ENCODE assay signal across 6 cellular contexts in genomic region chr12:10688042-10688441, GRCh38.
"Had no signal": no experiment of that assay in that cellular context is flagged by ENCODE, and none has a peak within 500 bp of the region (broad histone marks: within the 10 kb centered on the region; RNA-seq: fewer than 3 reads in every experiment).

No MANE protein-coding gene starts in this region.

- H3K4me3 ChIP-seq: K562 had no signal

- H3K27ac ChIP-seq: HL-60, KMS-11 had no signal

- DNase-seq: IMR-90, KBM-7, KG1 had no signal
